Comparison of ENCODE assay signal across 15 cellular contexts in the genomic region with DNA sequence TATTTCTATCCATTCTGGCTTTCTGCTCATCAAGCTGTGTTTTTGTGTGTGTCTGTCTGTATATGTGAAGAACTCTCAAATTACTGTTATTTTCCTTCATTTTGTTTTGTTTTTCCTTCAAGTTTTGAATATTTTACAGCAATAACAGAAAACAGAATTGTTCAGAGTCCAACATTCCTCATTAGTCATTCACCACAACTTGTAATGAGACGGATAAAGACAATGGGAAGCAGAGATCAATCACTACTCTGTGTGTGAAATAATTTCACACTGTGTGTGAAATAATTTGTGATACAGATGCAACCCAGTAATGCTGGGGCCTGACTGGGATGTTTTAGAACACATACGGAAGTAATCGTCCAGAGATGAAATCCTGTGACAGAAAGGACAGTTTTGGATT. TPM values are rescaled to one million over a fixed set of nuclear protein-coding genes. Genes with fewer than 3 reads are reported as not detected.
DNase-seq lines count a peak whose midpoint lies in the region; ATAC-seq and TF ChIP-seq lines count a peak whose summit lies in the region.
"Had no signal": no experiment of that assay in that cellular context is flagged by ENCODE, and none has a peak within 500 bp of the region (broad histone marks: within the 10 kb centered on the region; RNA-seq: fewer than 3 reads in every experiment).

No MANE protein-coding gene starts in this region.

- ATAC-seq in GM19324 (IDR thresholded peaks at IDR 0.05; ENCODE audit: low FRiP score, unreplicated experiment): no peak
- ATAC-seq in GM21360 (IDR thresholded peaks at IDR 0.05; ENCODE audit: unreplicated experiment): no peak

- no peaks in the 10 kb centered on the region for H3K4me1 ChIP-seq in right atrium auricular region
- H3K4me1 ChIP-seq: SJCRH30 had no signal

- TF ChIP-seq CTCF in epithelial cell of proximal tubule (conservative IDR thresholded peaks at IDR 0.05; ENCODE audit: low read depth, low read length) (no peak), right atrium auricular region (IDR thresholded peaks at IDR 0.05) (no peak)

- DNase-seq in HCEC 1CT: peak; percentile 10
- DNase-seq in SW480 (ENCODE audit: low spot score): peak; percentile 17
- DNase-seq in epithelial cell of proximal tubule (ENCODE audit: low read depth): peak; percentile 16
- DNase-seq in kidney glomerular epithelial cell (lab: John Stamatoyannopoulos, UW): peak; percentile 27
- DNase-seq in right atrium auricular region (ENCODE audit: low spot score): no peak
- no peak for DNase-seq in NCI-H524 treated with DMSO at 0.1 percent for 48 hours (lab: John Stamatoyannopoulos, UW)
- DNase-seq: C1 segment of cervical spinal cord, MV-4-11, NCI-H1417, NCI-H187 treated with DMSO at 0.1 percent for 48 hours, NCI-H345, RPMI8226, SJCRH30 had no signal

- no peaks in the 10 kb centered on the region for H3K36me3 ChIP-seq in right atrium auricular region
- H3K36me3 ChIP-seq: SJCRH30 had no signal

- H3K4me3 ChIP-seq in epithelial cell of proximal tubule (ENCODE audit: low read depth, low read length): no peak overlapping the region
- no peak overlapping the region for H3K4me3 ChIP-seq in right atrium auricular region
- H3K4me3 ChIP-seq: SJCRH30 had no signal

- no peaks in the 10 kb centered on the region for H3K27me3 ChIP-seq in right atrium auricular region
- H3K27me3 ChIP-seq: SJCRH30 had no signal

- no peak overlapping the region for H3K27ac ChIP-seq in right atrium auricular region
- H3K27ac ChIP-seq: SJCRH30 had no signal

- H3K9me3 ChIP-seq in right atrium auricular region: peaks cover 0 to 5% of the 10 kb centered on the region in 2 donors
- H3K9me3 ChIP-seq: SJCRH30 had no signal

RNA-seq across cellular contexts. Expression of gene HPGD, which starts 55.2 kb away (rescaled TPM):
- total RNA-seq in epithelial cell of proximal tubule (2.8 and 3.8 TPM in 2 replicates), right atrium auricular region (1 to 10 TPM; 1.4 to 3.1 TPM)
- total RNA-seq: SJCRH30 had no signal

Comparison
In these comparisons a context has a peak if more than half of its experiments do, and no peak if none do; other contexts are left out.
1. DNase-seq: peak in HCEC 1CT (single experiment), SW480 (single experiment), epithelial cell of proximal tubule (single experiment) and kidney glomerular epithelial cell (single experiment); none in right atrium auricular region (single experiment) and NCI-H524 treated with DMSO at 0.1 percent for 48 hours (single experiment).